Comparison of ENCODE assay signal across 9 cellular contexts in the genomic region with DNA sequence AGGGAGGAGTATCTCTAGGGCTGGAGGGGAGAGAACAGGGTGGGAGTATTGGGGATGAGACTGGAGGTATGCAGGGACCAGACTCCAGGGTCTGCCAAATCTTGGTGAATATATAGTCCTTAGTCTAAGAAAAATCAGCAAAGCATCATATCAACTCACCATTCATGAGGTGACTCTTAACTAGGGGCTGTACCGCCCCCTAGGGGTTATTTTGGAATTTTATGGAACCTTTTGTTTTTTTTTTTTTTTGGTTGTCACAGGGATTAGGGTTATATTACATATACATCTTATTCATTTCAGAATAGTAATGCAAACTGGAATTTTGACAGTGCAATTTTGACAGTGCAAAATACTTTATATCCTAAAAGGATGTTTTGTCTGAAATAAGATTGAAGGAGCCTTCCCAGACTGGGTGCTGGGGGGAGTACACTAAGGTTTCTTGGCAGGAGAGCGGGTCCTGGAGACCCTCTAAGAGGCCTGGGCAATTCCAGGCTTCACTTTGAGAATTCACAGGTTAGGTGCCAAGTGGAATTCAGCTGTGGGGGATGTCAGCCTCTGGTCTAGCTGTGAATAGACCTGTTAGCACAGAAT. TPM values are rescaled to one million over a fixed set of nuclear protein-coding genes. Genes with fewer than 3 reads are reported as not detected.
DNase-seq lines count a peak whose midpoint lies in the region; ATAC-seq, FAIRE-seq and TF ChIP-seq lines count a peak whose summit lies in the region.
"Had no signal": no experiment of that assay in that cellular context is flagged by ENCODE, and none has a peak within 500 bp of the region (broad histone marks: within the 10 kb centered on the region; RNA-seq: fewer than 3 reads in every experiment).

No MANE protein-coding gene starts in this region.

- no peak overlapping the region for H3K4me3 ChIP-seq in keratinocyte (ENCODE audit: control insufficient read depth in 2 of 3, extremely low read depth in 1 of 3, insufficient read depth in 2 of 3, low read depth in 1 of 3, low read length in 3 of 3)
- H3K4me3 ChIP-seq in transverse colon = no peak overlapping the region
- H3K4me3 ChIP-seq: SK-N-MC had no signal

- H3K27me3 ChIP-seq in keratinocyte (ENCODE audit: control insufficient read depth, extremely low read depth, insufficient read depth, low read length) (no peaks in the 10 kb centered on the region), transverse colon (no peaks in the 10 kb centered on the region)

- H3K4me1 ChIP-seq in keratinocyte (ENCODE audit: control insufficient read depth, extremely low read depth, insufficient read depth, low read length) (peaks cover 32% of the 10 kb centered on the region), transverse colon (peaks cover 5 to 18% (median 14%) of the 10 kb centered on the region in 4 donors)

- H2AFZ ChIP-seq in keratinocyte (ENCODE audit: control insufficient read depth, low read length) = no peak overlapping the region

- DNase-seq in AG08395 (ENCODE audit: low spot score) (peak; percentile 47), Daoy (ENCODE audit: low read depth) (peak; percentile 28), NCI-H2029 treated with DMSO at 0.1 percent for 48 hours (lab: John Stamatoyannopoulos, UW) (peak; percentile 30), amniotic stem cell (lab: John Stamatoyannopoulos, UW) (peak; percentile 21), keratinocyte (ENCODE audit: low read depth, low spot score) (no peak), transverse colon (no peak), HPDE6-E6E7 (ENCODE audit: extremely low spot score) (no peak)

- no peaks in the 10 kb centered on the region for H4K20me1 ChIP-seq in keratinocyte (ENCODE audit: control insufficient read depth, extremely low read depth, insufficient read depth, low read length)

- TF ChIP-seq EP300 in transverse colon (IDR thresholded peaks at IDR 0.05; ENCODE audit: low read depth) = no peak

- dilution Hi-C loops in keratinocyte (cut with MboI; ENCODE audit: extremely low pct_ligation_motif_present, low sequenced_read_pairs) = no loop called here

- in situ Hi-C loops in transverse colon (cut with MboI; ENCODE audit: low pct_ligation_motif_present in 1 of 4, low pct_unique_long_range_greater_than_20kb in 1 of 4, low sequenced_read_pairs in 3 of 4) = no loop called here

- H3K9me1 ChIP-seq in keratinocyte (ENCODE audit: control insufficient read depth, extremely low read depth, insufficient read depth, low read length) = no peaks in the 10 kb centered on the region

- no peak for FAIRE-seq in keratinocyte (lab: Jason Lieb, UNC)

- H3K27ac ChIP-seq in keratinocyte (ENCODE audit: control insufficient read depth, insufficient read depth, low read length) (no peak overlapping the region), transverse colon (peak overlapping the region in 3 of 4 donors; percentile 9 to 45 (median 28))
- H3K27ac ChIP-seq: SK-N-MC had no signal

- no peak overlapping the region for H3K9ac ChIP-seq in keratinocyte (ENCODE audit: control insufficient read depth, extremely low read depth, insufficient read depth, low read length)

- TF ChIP-seq CTCF in keratinocyte (optimal IDR thresholded peaks at IDR 0.05 in 1 of 3, IDR thresholded peaks at IDR 0.05 in 1 of 3, conservative IDR thresholded peaks at IDR 0.05 in 1 of 3; ENCODE audit: extremely low read depth in 1 of 3, insufficient read depth in 2 of 3, low read length in 3 of 3) (peak in 2 of 3 experiments; percentile 46 to 60), transverse colon (IDR thresholded peaks at IDR 0.05) (peak; percentile 39 to 61 (median 56))

- H3K4me2 ChIP-seq in keratinocyte (ENCODE audit: control insufficient read depth, extremely low read depth, insufficient read depth, low read depth, low read length) = no peak overlapping the region

- no peak for ATAC-seq in GM21447 (IDR thresholded peaks at IDR 0.05; ENCODE audit: unreplicated experiment)

- peaks cover 85% of the 10 kb centered on the region for H3K79me2 ChIP-seq in keratinocyte (ENCODE audit: control insufficient read depth, insufficient read depth, low read length)

- TF ChIP-seq POLR2A in transverse colon (IDR thresholded peaks at IDR 0.05) = no peak

- WGBS in transverse colon (ENCODE audit: low coverage in 1 of 2), 2 donors = 0 to 54% methylated on average over 1 to 2 of the region's 2 CpGs

- intact Hi-C loops in transverse colon (cut with DNase I; ENCODE audit: low total_unique reads) = no loop called here

- H3K9me3 ChIP-seq in keratinocyte (ENCODE audit: control insufficient read depth, low read depth, low read length) (no peaks in the 10 kb centered on the region), transverse colon (no peaks in the 10 kb centered on the region)

- H3K36me3 ChIP-seq in keratinocyte (ENCODE audit: control insufficient read depth in 2 of 2, extremely low read depth in 1 of 2, insufficient read depth in 2 of 2, low read length in 2 of 2) (no peaks in the 10 kb centered on the region), transverse colon (no peaks in the 10 kb centered on the region)

RNA-seq across cellular contexts. Expression of a gene that starts 7.5 kb away (rescaled TPM):
- total RNA-seq in Daoy (2014; rRNA removed; shearing (Covaris generic)) = 12.4 TPM in 2 replicates
- polyA plus RNA-seq in keratinocyte = 27.3 to 51.8 TPM (median 47.2 TPM) in 3 replicates
- polyA plus RNA-seq in keratinocyte (2011; ENCODE audit: low read depth) = 3.7 TPM
- 41.5 and 48.3 TPM in 2 replicates for polyA plus RNA-seq in keratinocyte (2011; cell fraction: cytosol; rRNA removed)
- polyA plus RNA-seq in keratinocyte (2011; cell fraction: nucleus; rRNA removed) = 32.1 and 49.5 TPM in 2 replicates
- polyA plus RNA-seq in keratinocyte (2012; ENCODE audit: low replicate concordance) = 17.9 and 37.6 TPM in 2 replicates
- polyA minus RNA-seq in keratinocyte = 21.9 to 61.9 TPM (median 33.9 TPM) in 3 replicates
- polyA minus RNA-seq in keratinocyte (2011; cell fraction: cytosol; rRNA and poly(A)+ RNA removed) = 51.4 TPM
- polyA minus RNA-seq in keratinocyte (2011; cell fraction: nucleus; rRNA and poly(A)+ RNA removed) = 16.2 and 16.3 TPM in 2 replicates
- total RNA-seq in transverse colon = 10 to 100 TPM in 2 of 4 donors, 1 to 10 TPM in 2; 3.4 to 16.0 (median 7.1) TPM

Comparison
In these comparisons a context has a peak if more than half of its experiments do, and no peak if none do; other contexts are left out.
1. DNase-seq: peak in AG08395 (single experiment), Daoy (single experiment), NCI-H2029 treated with DMSO at 0.1 percent for 48 hours (single experiment) and amniotic stem cell (single experiment); none in keratinocyte (single experiment), transverse colon (single experiment) and HPDE6-E6E7 (single experiment).